Comparison of ENCODE assay signal across 9 cellular contexts in genomic region chr6:52221302-52221701, GRCh38. TPM values are rescaled to one million over a fixed set of nuclear protein-coding genes. Genes with fewer than 3 reads are reported as not detected.
A peak's percentile ranks its signal among the peaks of the same experiment; 100 is the strongest.
DNase-seq lines count a peak whose midpoint lies in the region; ATAC-seq and TF ChIP-seq lines count a peak whose summit lies in the region.
"Had no signal": no experiment of that assay in that cellular context is flagged by ENCODE, and none has a peak within 500 bp of the region (broad histone marks: within the 10 kb centered on the region; RNA-seq: fewer than 3 reads in every experiment).

No MANE protein-coding gene starts in this region.

- TF ChIP-seq POLR2A in esophagus squamous epithelium (IDR thresholded peaks at IDR 0.05), result no peak

- no peaks in the 10 kb centered on the region for H3K9me3 ChIP-seq in esophagus squamous epithelium

- WGBS in esophagus squamous epithelium, 2 donors, result 44 to 54% methylated on average over 3 of the region's 3 CpGs

- H3K36me3 Mint-ChIP-seq in natural killer cell treated with Interleukin-12 subunit alpha and Interleukin-12 subunit beta and Interleukin-15 and Interleukin-18, amount 100 ng/mL, for 72 hours, result peaks cover 5% of the 10 kb centered on the region

- H3K27ac Mint-ChIP-seq in natural killer cell treated with Interleukin-12 subunit alpha and Interleukin-12 subunit beta and Interleukin-15 and Interleukin-18, amount 100 ng/mL, for 72 hours, result peak overlapping the region in 1 of 2 donors; percentile 13

- no peaks in the 10 kb centered on the region for H3K4me1 ChIP-seq in esophagus squamous epithelium

- ATAC-seq in GM19328 (IDR thresholded peaks at IDR 0.05; ENCODE audit: unreplicated experiment) (peak; percentile 73), HG02884 (IDR thresholded peaks at IDR 0.05; ENCODE audit: unreplicated experiment) (peak; percentile 80)
- ATAC-seq in natural killer cell treated with Interleukin-12 subunit alpha and Interleukin-12 subunit beta and Interleukin-15 and Interleukin-18, amount 100 ng/mL, for 72 hours, result peak; percentile 71 to 91

- no peaks in the 10 kb centered on the region for H3K36me3 ChIP-seq in esophagus squamous epithelium

- peaks cover 9 to 15% of the 10 kb centered on the region in 2 donors for H3K4me1 Mint-ChIP-seq in natural killer cell treated with Interleukin-12 subunit alpha and Interleukin-12 subunit beta and Interleukin-15 and Interleukin-18, amount 100 ng/mL, for 72 hours (ENCODE audit: low read depth in 2 of 2)

- no peaks in the 10 kb centered on the region for H3K9me3 Mint-ChIP-seq in natural killer cell treated with Interleukin-12 subunit alpha and Interleukin-12 subunit beta and Interleukin-15 and Interleukin-18, amount 100 ng/mL, for 72 hours

- no peak for TF ChIP-seq CTCF in esophagus squamous epithelium (IDR thresholded peaks at IDR 0.05)

- H3K27me3 ChIP-seq in esophagus squamous epithelium, result no peaks in the 10 kb centered on the region

- peak; percentile 97 for DNase-seq in OCI-M1 (lab: John Stamatoyannopoulos, UW)
- no peak for DNase-seq in natural killer cell treated with Interleukin-12 subunit alpha and Interleukin-12 subunit beta and Interleukin-15 and Interleukin-18, amount 100 ng/mL, for 72 hours (ENCODE audit: low spot score)
- no peak for DNase-seq in cerebellum (ENCODE audit: low spot score)
- DNase-seq in esophagus squamous epithelium (lab: John Stamatoyannopoulos, UW), result no peak
- DNase-seq in NCI-H187 (lab: John Stamatoyannopoulos, UW), result no peak
- no peak for DNase-seq in AML-193 (lab: John Stamatoyannopoulos, UW)

- peak overlapping the region; percentile 48 for H3K4me3 Mint-ChIP-seq in natural killer cell treated with Interleukin-12 subunit alpha and Interleukin-12 subunit beta and Interleukin-15 and Interleukin-18, amount 100 ng/mL, for 72 hours

- no peak overlapping the region for H3K4me3 ChIP-seq in esophagus squamous epithelium

- no peak overlapping the region for H3K27ac ChIP-seq in esophagus squamous epithelium

- intact Hi-C loops in esophagus squamous epithelium (cut with DNase I), result no loop called here

- H3K27me3 Mint-ChIP-seq in natural killer cell treated with Interleukin-12 subunit alpha and Interleukin-12 subunit beta and Interleukin-15 and Interleukin-18, amount 100 ng/mL, for 72 hours, result peaks cover 44 to 59% of the 10 kb centered on the region in 2 donors

RNA-seq across cellular contexts. Expression of gene IL17F, which starts 23.0 kb away (rescaled TPM):
- total RNA-seq in natural killer cell treated with Interleukin-12 subunit alpha and Interleukin-12 subunit beta and Interleukin-15 and Interleukin-18, amount 100 ng/mL, for 72 hours, result 100 to 1,000 TPM in 1 of 2 donors, 10 to 100 TPM in 1; 56.3 to 241 TPM
- total RNA-seq in cerebellum, result not detected
- 1 to 10 TPM in 1 of 4 donors, not detected in 3; 1.4 TPM for total RNA-seq in esophagus squamous epithelium
- total RNA-seq: T-helper 2 cell treated with Interferon-gamma antibody and Interleukin-4, amounts not matched to agents 100 ng/mL and 5 ng/mL, for 36 hours had no signal

RNA-seq across cellular contexts. Expression of gene IL17A, which starts 35.1 kb away (rescaled TPM):
- under 1 TPM in 1 of 2 donors, not detected in 1; 0.22 TPM for total RNA-seq in natural killer cell treated with Interleukin-12 subunit alpha and Interleukin-12 subunit beta and Interleukin-15 and Interleukin-18, amount 100 ng/mL, for 72 hours
- total RNA-seq in cerebellum (not detected), esophagus squamous epithelium (not detected)
- total RNA-seq: T-helper 2 cell treated with Interferon-gamma antibody and Interleukin-4, amounts not matched to agents 100 ng/mL and 5 ng/mL, for 36 hours had no signal

Comparison
In these comparisons a context has a peak if more than half of its experiments do, and no peak if none do; other contexts are left out.
1. RNA of gene IL17F, which starts 23.0 kb away (total RNA-seq): 56.3 to 241 TPM in natural killer cell treated with Interleukin-12 subunit alpha and Interleukin-12 subunit beta and Interleukin-15 and Interleukin-18, amount 100 ng/mL, for 72 hours; 1.4 TPM in esophagus squamous epithelium and not detected in cerebellum (single experiment); every median in the first group is over 10 times any median in the second.
2. Peak in every context shown above with its lines, with median percentiles within 50 percentile points of each other: ATAC-seq.